Comparison of ENCODE assay signal across 8 cellular contexts in the genomic region with DNA sequence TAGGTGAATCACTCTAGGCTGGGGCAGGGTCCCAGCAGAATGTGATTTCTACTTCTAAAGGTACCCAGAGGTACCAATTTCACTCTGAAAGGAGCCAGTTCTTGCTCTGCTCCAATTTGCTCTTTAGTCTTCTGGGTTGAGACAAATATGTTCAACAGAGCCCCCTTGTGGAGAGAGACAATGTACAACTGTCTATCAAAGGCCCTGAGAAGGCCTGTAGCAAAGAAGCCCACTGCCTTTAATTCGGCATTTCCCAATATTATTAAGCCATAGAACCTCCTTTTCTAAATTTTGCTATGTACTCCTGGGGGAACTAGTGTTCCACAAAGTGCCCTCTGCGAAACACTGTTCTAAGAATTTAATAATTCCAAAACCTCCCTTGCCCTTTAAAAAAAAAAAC.
DNase-seq lines count a peak whose midpoint lies in the region; ATAC-seq and TF ChIP-seq lines count a peak whose summit lies in the region.

No MANE protein-coding gene starts in this region.

- H3K9ac ChIP-seq in HCT116 (ENCODE audit: low read length) = no peak overlapping the region

- H3K4me1 ChIP-seq in HCT116 (ENCODE audit: control insufficient read depth in 1 of 2, insufficient read depth in 2 of 2, low read length in 2 of 2) (no peaks in the 10 kb centered on the region), RWPE2 (ENCODE audit: insufficient read depth, poor library complexity, severe bottlenecking) (peaks cover 24% of the 10 kb centered on the region)

- RAD21 ChIA-PET in HCT116 (lab: Charles Lee; ENCODE audit: low non-redundant PET in 1 of 2, low total read pairs in 2 of 2, uncharacterized antibody in 2 of 2, unreplicated experiment in 2 of 2) = no interaction called here

- H3K4me3 ChIP-seq in HCT116 (replicated peaks in 1 of 2; ENCODE audit: low read depth in 1 of 2, low read length in 2 of 2) (no peak overlapping the region), RWPE2 (ENCODE audit: severe bottlenecking) (no peak overlapping the region), kidney epithelial cell (ENCODE audit: low read depth, low read length) (no peak overlapping the region)

- POLR2A ChIA-PET in HCT116 (lab: Charles Lee) = no interaction called here

- peak; percentile 65 for DNase-seq in COR-L47 (lab: John Stamatoyannopoulos, UW)
- DNase-seq in HCT116 (ENCODE audit: low read depth, low spot score) = peak; percentile 21
- DNase-seq in RWPE2 (ENCODE audit: low spot score) = no peak
- DNase-seq in kidney epithelial cell (ENCODE audit: low read depth) = no peak
- no peak for DNase-seq in midbrain (lab: John Stamatoyannopoulos, UW)
- no peak for DNase-seq in activated naive CD4-positive, alpha-beta T cell treated with anti-CD3 and anti-CD28 coated beads, Interleukin-2, amount 50 U/mL, for 16 hours

- no peaks in the 10 kb centered on the region for H3K36me3 ChIP-seq in HCT116 (ENCODE audit: control insufficient read depth in 1 of 2, insufficient read depth in 2 of 2, low read length in 2 of 2)
- no peaks in the 10 kb centered on the region for H3K36me3 ChIP-seq in RWPE2 (ENCODE audit: low read depth)
- H3K36me3 ChIP-seq in kidney epithelial cell (ENCODE audit: control insufficient read depth, insufficient read depth, low read length) = no peaks in the 10 kb centered on the region

- H4K20me1 ChIP-seq in HCT116 (ENCODE audit: insufficient read depth) = no peaks in the 10 kb centered on the region

- H3K27me3 ChIP-seq in HCT116 (ENCODE audit: insufficient read depth, low read length) (no peaks in the 10 kb centered on the region), RWPE2 (ENCODE audit: insufficient read depth, poor library complexity, severe bottlenecking) (no peaks in the 10 kb centered on the region), kidney epithelial cell (ENCODE audit: control insufficient read depth, insufficient read depth, low read length) (no peaks in the 10 kb centered on the region)

- BruUV-seq in HCT116 (replicated peaks; lab: Mats Ljungman, UMichigan) = no TSS peak

- no peaks in the 10 kb centered on the region for H3K79me2 ChIP-seq in HCT116 (ENCODE audit: insufficient read depth, low read length)

- H3K4me2 ChIP-seq in HCT116 (ENCODE audit: low read length) = no peak overlapping the region

- TF ChIP-seq POLR2A in HCT116 (IDR thresholded peaks at IDR 0.05; ENCODE audit: borderline replicate concordance, extremely low read depth, insufficient read depth, insufficient read length) = no peak

- no peak overlapping the region for H2AFZ ChIP-seq in HCT116 (ENCODE audit: low read depth, low read length, poor library complexity, severe bottlenecking)

- no peaks in the 10 kb centered on the region for H3K9me2 ChIP-seq in HCT116 (ENCODE audit: insufficient read depth)

- ATAC-seq in HCT116 (peak; percentile 65; the same call in 1 of the 2 replicates), RWPE2 (ENCODE audit: low read depth) (no peak), HG03097 (IDR thresholded peaks at IDR 0.05; ENCODE audit: low FRiP score, unreplicated experiment) (no peak), esophagus mucosa (no peak)

- TF ChIP-seq CTCF in HCT116 (IDR thresholded peaks at IDR 0.05 in 2 of 3, conservative IDR thresholded peaks at IDR 0.05 in 1 of 3; ENCODE audit: borderline replicate concordance in 1 of 3, insufficient read depth in 1 of 3, low read depth in 2 of 3, low read length in 2 of 3) (peak; percentile 36 to 55 (median 42); a peak in 4 of 6 replicates), RWPE2 (IDR thresholded peaks at IDR 0.05; ENCODE audit: poor library complexity, severe bottlenecking) (peak; percentile 12), kidney epithelial cell (IDR thresholded peaks at IDR 0.05; ENCODE audit: insufficient read depth, low read length, poor library complexity, severe bottlenecking) (peak; percentile 18)

- H3K9me3 ChIP-seq in HCT116 (ENCODE audit: control insufficient read depth in 1 of 2, insufficient read depth in 1 of 2, low read depth in 1 of 2, low read length in 2 of 2) (no peaks in the 10 kb centered on the region), RWPE2 (ENCODE audit: severe bottlenecking) (no peaks in the 10 kb centered on the region)

- TF ChIP-seq RAD21 in HCT116 (IDR thresholded peaks at IDR 0.05; ENCODE audit: low read depth) = peak; percentile 50

- intact Hi-C loops in HCT116 (cut with micrococcal nuclease) = loop anchor here (2.0 to 10.0 kb wide), 2 partner anchors 319 to 501 kb away; no protein-coding TSS in a partner anchor

- CTCF ChIA-PET in HCT116 (lab: Charles Lee) = no interaction called here

- H3K27ac ChIP-seq in HCT116 (ENCODE audit: low read depth, low read length) (no peak overlapping the region), RWPE2 (ENCODE audit: poor library complexity, severe bottlenecking) (peak overlapping the region; percentile 92)

TF ChIP-seq in HCT116, 20 proteins besides CTCF, POLR2A, EP300 and RAD21:
- TF ChIP-seq TCF7L2 (IDR thresholded peaks at IDR 0.05; ENCODE audit: borderline replicate concordance, extremely low read depth, insufficient read depth, insufficient read length) (no peak), CBX3 (IDR thresholded peaks at IDR 0.05; ENCODE audit: low read depth) (no peak), EGR1 (IDR thresholded peaks at IDR 0.05; ENCODE audit: low read depth) (no peak), SRF (IDR thresholded peaks at IDR 0.05; ENCODE audit: low read depth) (no peak), FOSL1 (IDR thresholded peaks at IDR 0.05; ENCODE audit: low read depth) (no peak), SIN3A (IDR thresholded peaks at IDR 0.05; ENCODE audit: low read depth) (no peak), POLR2AphosphoS5 (IDR thresholded peaks at IDR 0.05; ENCODE audit: low read depth, low read length) (no peak), JUND (IDR thresholded peaks at IDR 0.05) (no peak), YY1 (IDR thresholded peaks at IDR 0.05; ENCODE audit: extremely low read depth, insufficient replicate concordance, low read depth, low read length) (no peak), CEBPB (IDR thresholded peaks at IDR 0.05; ENCODE audit: low read depth) (no peak), ZNF274 (IDR thresholded peaks at IDR 0.05; ENCODE audit: low read depth, low read length) (no peak), ELF1 (IDR thresholded peaks at IDR 0.05; ENCODE audit: borderline replicate concordance, low read depth) (no peak), ZBTB33 (IDR thresholded peaks at IDR 0.05; ENCODE audit: extremely low read depth, insufficient replicate concordance, low read length) (no peak), ZFX (IDR thresholded peaks at IDR 0.05) (no peak), SP1 (IDR thresholded peaks at IDR 0.05; ENCODE audit: low read depth) (no peak), MAX (IDR thresholded peaks at IDR 0.05) (no peak), EZH2phosphoT487 (IDR thresholded peaks at IDR 0.05; ENCODE audit: borderline replicate concordance) (no peak), ATF3 (IDR thresholded peaks at IDR 0.05) (no peak), EZH2 (IDR thresholded peaks at IDR 0.05) (no peak)
- TF ChIP-seq, protein P1, sequence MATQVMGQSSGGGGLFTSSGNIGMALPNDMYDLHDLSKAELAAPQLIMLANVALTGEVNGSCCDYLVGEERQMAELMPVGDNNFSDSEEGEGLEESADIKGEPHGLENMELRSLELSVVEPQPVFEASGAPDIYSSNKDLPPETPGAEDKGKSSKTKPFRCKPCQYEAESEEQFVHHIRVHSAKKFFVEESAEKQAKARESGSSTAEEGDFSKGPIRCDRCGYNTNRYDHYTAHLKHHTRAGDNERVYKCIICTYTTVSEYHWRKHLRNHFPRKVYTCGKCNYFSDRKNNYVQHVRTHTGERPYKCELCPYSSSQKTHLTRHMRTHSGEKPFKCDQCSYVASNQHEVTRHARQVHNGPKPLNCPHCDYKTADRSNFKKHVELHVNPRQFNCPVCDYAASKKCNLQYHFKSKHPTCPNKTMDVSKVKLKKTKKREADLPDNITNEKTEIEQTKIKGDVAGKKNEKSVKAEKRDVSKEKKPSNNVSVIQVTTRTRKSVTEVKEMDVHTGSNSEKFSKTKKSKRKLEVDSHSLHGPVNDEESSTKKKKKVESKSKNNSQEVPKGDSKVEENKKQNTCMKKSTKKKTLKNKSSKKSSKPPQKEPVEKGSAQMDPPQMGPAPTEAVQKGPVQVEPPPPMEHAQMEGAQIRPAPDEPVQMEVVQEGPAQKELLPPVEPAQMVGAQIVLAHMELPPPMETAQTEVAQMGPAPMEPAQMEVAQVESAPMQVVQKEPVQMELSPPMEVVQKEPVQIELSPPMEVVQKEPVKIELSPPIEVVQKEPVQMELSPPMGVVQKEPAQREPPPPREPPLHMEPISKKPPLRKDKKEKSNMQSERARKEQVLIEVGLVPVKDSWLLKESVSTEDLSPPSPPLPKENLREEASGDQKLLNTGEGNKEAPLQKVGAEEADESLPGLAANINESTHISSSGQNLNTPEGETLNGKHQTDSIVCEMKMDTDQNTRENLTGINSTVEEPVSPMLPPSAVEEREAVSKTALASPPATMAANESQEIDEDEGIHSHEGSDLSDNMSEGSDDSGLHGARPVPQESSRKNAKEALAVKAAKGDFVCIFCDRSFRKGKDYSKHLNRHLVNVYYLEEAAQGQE (IDR thresholded peaks at IDR 0.05; ENCODE audit: low read depth) = no peak

Comparison
In these comparisons a context has a peak if more than half of its experiments do, and no peak if none do; other contexts are left out.
1. DNase-seq: peak in COR-L47 (single experiment) and HCT116 (single experiment); none in RWPE2 (single experiment), kidney epithelial cell (single experiment), midbrain (single experiment) and activated naive CD4-positive, alpha-beta T cell treated with anti-CD3 and anti-CD28 coated beads, Interleukin-2, amount 50 U/mL, for 16 hours (single experiment).
2. Peak in every context shown above with its lines, with median percentiles within 50 percentile points of each other: CTCF ChIP-seq.